In the genomic region with DNA sequence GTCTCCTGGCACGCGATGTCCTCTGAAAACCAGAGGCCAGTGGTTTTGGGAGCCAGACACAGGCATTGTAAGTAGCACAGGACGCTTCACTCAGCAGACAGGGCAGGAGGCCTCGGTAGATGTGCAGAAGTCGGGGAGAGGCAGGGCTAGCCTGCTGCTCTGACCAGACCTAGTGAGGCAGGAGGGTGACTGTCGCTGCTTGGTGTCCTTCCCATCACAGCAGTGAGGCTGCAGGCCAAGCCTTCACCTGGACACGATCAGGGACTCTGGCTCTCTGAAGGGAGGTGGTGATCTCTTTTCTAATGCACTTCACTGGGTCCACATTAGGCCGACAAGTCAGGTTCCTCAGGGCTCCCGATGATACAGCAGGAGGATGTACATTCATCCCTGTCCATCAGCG, we compare ENCODE assay signal across 20 cellular contexts.
DNase-seq lines count a peak whose midpoint lies in the region; ATAC-seq and TF ChIP-seq lines count a peak whose summit lies in the region.
"Had no signal": no experiment of that assay in that cellular context is flagged by ENCODE, and none has a peak within 500 bp of the region (broad histone marks: within the 10 kb centered on the region; RNA-seq: fewer than 3 reads in every experiment).

No MANE protein-coding gene starts in this region.

- H3K4me2 ChIP-seq in GM23338, result no peak overlapping the region
- H3K4me2 ChIP-seq in mesenchymal stem cell (ENCODE audit: low read length, poor library complexity, severe bottlenecking), result no peak overlapping the region
- H3K4me2 ChIP-seq: A549; BLaER1 treated with 17β-estradiol and CSF1 and Interleukin-3, amounts not matched to agents 10 nM and 100 nM had no signal

- peak overlapping the region in 1 of 2 experiments; percentile 22 for H3K14ac ChIP-seq in mesenchymal stem cell (ENCODE audit: low read length in 2 of 2)

- H3K9me3 Mint-ChIP-seq in GM23338 (no peaks in the 10 kb centered on the region; the same call in 2 of the 3 replicates), progenitor cell of endocrine pancreas (ENCODE audit: low read depth) (peaks cover 4% of the 10 kb centered on the region)
- H3K9me3 Mint-ChIP-seq: CD4-positive, alpha-beta T cell had no signal

- H3K27me3 ChIP-seq in GM23338 (ENCODE audit: insufficient read depth), result no peaks in the 10 kb centered on the region
- H3K27me3 ChIP-seq in mesenchymal stem cell (ENCODE audit: control insufficient read depth in 1 of 2, insufficient read depth in 1 of 2, low read length in 2 of 2), result no peaks in the 10 kb centered on the region
- H3K27me3 ChIP-seq: BE2C; BLaER1 treated with 17β-estradiol and CSF1 and Interleukin-3, amounts not matched to agents 10 nM and 100 nM had no signal

- peak overlapping the region; percentile 65 for H2AK5ac ChIP-seq in mesenchymal stem cell (ENCODE audit: low read length, severe bottlenecking)

- no peak overlapping the region for H2BK12ac ChIP-seq in mesenchymal stem cell (ENCODE audit: low read length in 2 of 2)

- H3K23ac ChIP-seq in mesenchymal stem cell (ENCODE audit: low read length in 2 of 2), result no peak overlapping the region

- H3K9me3 ChIP-seq in mesenchymal stem cell (ENCODE audit: control insufficient read depth, low read length), result no peaks in the 10 kb centered on the region
- H3K9me3 ChIP-seq: A549; BE2C; BLaER1 treated with 17β-estradiol and CSF1 and Interleukin-3, amounts not matched to agents 10 nM and 100 nM had no signal

- H3K36me3 Mint-ChIP-seq in GM23338 (ENCODE audit: low read depth) (peaks cover 7% of the 10 kb centered on the region), progenitor cell of endocrine pancreas (ENCODE audit: insufficient read depth) (no peaks in the 10 kb centered on the region)
- H3K36me3 Mint-ChIP-seq: CD14-positive monocyte; CD8-positive, alpha-beta memory T cell had no signal

- H3K4ac ChIP-seq in mesenchymal stem cell (ENCODE audit: low read depth in 1 of 2, low read length in 2 of 2), result no peak overlapping the region

- 97% methylated on average over 10 of the region's 10 CpGs for WGBS in mesenchymal stem cell

- no peak overlapping the region for H2BK5ac ChIP-seq in mesenchymal stem cell (ENCODE audit: low read depth, low read length, poor library complexity, severe bottlenecking)

- H3K36me3 ChIP-seq in GM23338 (ENCODE audit: insufficient read depth), result no peaks in the 10 kb centered on the region
- peaks cover 0 to 12% of the 10 kb centered on the region in 2 experiments for H3K36me3 ChIP-seq in mesenchymal stem cell (ENCODE audit: control insufficient read depth in 1 of 2, insufficient read depth in 2 of 2, low read depth in 1 of 2, low read length in 2 of 2)
- H3K36me3 ChIP-seq: BE2C; BLaER1 treated with 17β-estradiol and CSF1 and Interleukin-3, amounts not matched to agents 10 nM and 100 nM had no signal

- no peaks in the 10 kb centered on the region for H3K9me2 ChIP-seq in GM23338 (ENCODE audit: insufficient read depth)

- H3K27ac Mint-ChIP-seq in GM23338, result no peak overlapping the region
- H3K27ac Mint-ChIP-seq in progenitor cell of endocrine pancreas, result peak overlapping the region; percentile 25
- H3K27ac Mint-ChIP-seq: CD14-positive monocyte; CD4-positive, alpha-beta T cell; CD8-positive, alpha-beta memory T cell had no signal

- H3K9ac ChIP-seq in mesenchymal stem cell (ENCODE audit: low read length), result no peak overlapping the region
- H3K9ac ChIP-seq: BLaER1 treated with 17β-estradiol and CSF1 and Interleukin-3, amounts not matched to agents 10 nM and 100 nM had no signal

- no peak overlapping the region for H3K27ac ChIP-seq in GM23338 (ENCODE audit: low read depth)
- no peak overlapping the region for H3K27ac ChIP-seq in mesenchymal stem cell (ENCODE audit: low read length, poor library complexity, severe bottlenecking)
- H3K27ac ChIP-seq: A549; BLaER1 treated with 17β-estradiol and CSF1 and Interleukin-3, amounts not matched to agents 10 nM and 100 nM had no signal

- no peaks in the 10 kb centered on the region for H3K27me3 Mint-ChIP-seq in GM23338 (ENCODE audit: insufficient read depth, low read depth, poor library complexity)
- H3K27me3 Mint-ChIP-seq in progenitor cell of endocrine pancreas, result peaks cover 22% of the 10 kb centered on the region
- H3K27me3 Mint-ChIP-seq: CD4-positive, alpha-beta T cell had no signal

- peaks cover 4% of the 10 kb centered on the region; the same call in 1 of the 2 replicates for H4K20me1 ChIP-seq in GM23338 (replicated peaks; ENCODE audit: insufficient read depth)
- H4K20me1 ChIP-seq: BLaER1 treated with 17β-estradiol and CSF1 and Interleukin-3, amounts not matched to agents 10 nM and 100 nM had no signal

- H2BK120ac ChIP-seq in mesenchymal stem cell (ENCODE audit: low read depth, low read length), result no peak overlapping the region

- peaks cover 30% of the 10 kb centered on the region for H3K79me1 ChIP-seq in mesenchymal stem cell (replicated peaks; ENCODE audit: low read length, poor library complexity, severe bottlenecking)

- no peak overlapping the region for H4K91ac ChIP-seq in mesenchymal stem cell (ENCODE audit: low read length)

- H3K4me1 Mint-ChIP-seq in GM23338 (peaks cover 29% of the 10 kb centered on the region), progenitor cell of endocrine pancreas (ENCODE audit: low read depth) (peaks cover 6% of the 10 kb centered on the region)
- H3K4me1 Mint-ChIP-seq: CD14-positive monocyte; CD8-positive, alpha-beta memory T cell had no signal

- no peak overlapping the region for H3K18ac ChIP-seq in mesenchymal stem cell (ENCODE audit: low read depth in 1 of 2, low read length in 2 of 2)

- DNase-seq in GM23338 (ENCODE audit: low spot score) (no peak), mesenchymal stem cell (no peak), progenitor cell of endocrine pancreas (ENCODE audit: low spot score, unreplicated experiment) (no peak), NCI-H345 (lab: John Stamatoyannopoulos, UW) (no peak), GF-D8 (lab: John Stamatoyannopoulos, UW) (no peak), HCEC 1CT (no peak)
- DNase-seq: 8988T; ACHN; AML-193; BE2C; CD4-positive, alpha-beta T cell; CD8-positive, alpha-beta memory T cell; DMS 273 treated with DMSO at 0.1 percent for 48 hours; DMS79; EL; H7 had no signal

- H3K4me3 Mint-ChIP-seq in GM23338 (no peak overlapping the region), progenitor cell of endocrine pancreas (ENCODE audit: low read depth) (no peak overlapping the region)
- H3K4me3 Mint-ChIP-seq: CD4-positive, alpha-beta T cell; CD8-positive, alpha-beta memory T cell had no signal

- H3K79me2 ChIP-seq in GM23338 (replicated peaks; ENCODE audit: insufficient read depth), result no peaks in the 10 kb centered on the region

- peak; percentile 21; the same call in 2 of the 3 replicates for ATAC-seq in GM23338
- ATAC-seq: A549, HCT116 had no signal

- no peak overlapping the region for H4K8ac ChIP-seq in mesenchymal stem cell (ENCODE audit: low read length)

- H2BK15ac ChIP-seq in mesenchymal stem cell (ENCODE audit: low read depth, poor library complexity, severe bottlenecking), result no peak overlapping the region

- peaks cover 16% of the 10 kb centered on the region for H3K4me1 ChIP-seq in GM23338 (ENCODE audit: insufficient read depth)
- peaks cover 19% of the 10 kb centered on the region for H3K4me1 ChIP-seq in mesenchymal stem cell (ENCODE audit: control insufficient read depth, insufficient read depth, low read depth, low read length)
- H3K4me1 ChIP-seq: A549; BE2C; BLaER1 treated with 17β-estradiol and CSF1 and Interleukin-3, amounts not matched to agents 10 nM and 100 nM had no signal

- H3F3A ChIP-seq in GM23338 (replicated peaks; ENCODE audit: low read depth), result no peaks in the 10 kb centered on the region

- no peak overlapping the region for H2AFZ ChIP-seq in GM23338
- H2AFZ ChIP-seq in mesenchymal stem cell (ENCODE audit: low read depth, low read length), result no peak overlapping the region

- TF ChIP-seq CTCF in GM23338 (conservative IDR thresholded peaks at IDR 0.05; ENCODE audit: low read depth in 2 of 2) (no peak), progenitor cell of endocrine pancreas (IDR thresholded peaks at IDR 0.05; ENCODE audit: unreplicated experiment) (no peak)

- H3K4me3 ChIP-seq in GM23338 (no peak overlapping the region), mesenchymal stem cell (ENCODE audit: insufficient read depth in 1 of 2, low read depth in 1 of 2, low read length in 2 of 2) (no peak overlapping the region)
- H3K4me3 ChIP-seq: A549; BLaER1 treated with 17β-estradiol and CSF1 and Interleukin-3, amounts not matched to agents 10 nM and 100 nM had no signal

TF ChIP-seq in GM23338, 12 proteins besides CTCF, POLR2A, EP300 and RAD21 (continues in another document):
- no peak for TF ChIP-seq EZH2phosphoT487 (IDR thresholded peaks at IDR 0.05; ENCODE audit: unreplicated experiment)
- no peak for TF ChIP-seq CREB1 (CRISPR knock-in tag; IDR thresholded peaks at IDR 0.05; ENCODE audit: low read depth)
- TF ChIP-seq NANOG (IDR thresholded peaks at IDR 0.05; ENCODE audit: borderline replicate concordance), result no peak
- no peak for TF ChIP-seq POLR2AphosphoS5 (IDR thresholded peaks at IDR 0.05; ENCODE audit: low read depth)
- no peak for TF ChIP-seq STAT1 (IDR thresholded peaks at IDR 0.05; ENCODE audit: unreplicated experiment)
- TF ChIP-seq ETS1 (IDR thresholded peaks at IDR 0.05), result no peak
- TF ChIP-seq ZNF331 (CRISPR knock-in tag; IDR thresholded peaks at IDR 0.05; ENCODE audit: low read depth), result no peak
